ENCODE assay signal across 11 cellular contexts in genomic region chrX:46554942-46555341, GRCh38. TPM values are rescaled to one million over a fixed set of nuclear protein-coding genes. Genes with fewer than 3 reads are reported as not detected.
DNase-seq lines count a peak whose midpoint lies in the region; ATAC-seq, FAIRE-seq and TF ChIP-seq lines count a peak whose summit lies in the region.
"Had no signal": no experiment of that assay in that cellular context is flagged by ENCODE, and none has a peak within 500 bp of the region (broad histone marks: within the 10 kb centered on the region; RNA-seq: fewer than 3 reads in every experiment).

No MANE protein-coding gene starts in this region.

- no peak overlapping the region for H3K23ac ChIP-seq in H1 (ENCODE audit: insufficient read length)

- H2BK12ac ChIP-seq in H1 (ENCODE audit: low read depth, low read length) = no peak overlapping the region

- H3K18ac ChIP-seq in H1 (ENCODE audit: extremely low read depth, low read length) = no peak overlapping the region

- H3K4ac ChIP-seq in H1 (replicated peaks; ENCODE audit: insufficient read length, low read depth, low read length) = no peak overlapping the region

- peak; percentile 1 for DNase-seq in NCI-H2196 (lab: John Stamatoyannopoulos, UW; ENCODE audit: unreplicated experiment)
- DNase-seq in NCI-H2196 treated with DMSO at 0.1 percent for 48 hours (lab: John Stamatoyannopoulos, UW; ENCODE audit: unreplicated experiment) = no peak
- DNase-seq in NCI-H2227 (lab: John Stamatoyannopoulos, UW; ENCODE audit: unreplicated experiment) = peak; percentile 21
- DNase-seq in H1 (ENCODE audit: low read depth in 1 of 2, low spot score in 2 of 2) = no peak
- DNase-seq in small intestine = peak; percentile 5
- no peak for DNase-seq in LoVo (ENCODE audit: low spot score)
- DNase-seq in activated naive CD4-positive, alpha-beta T cell treated with anti-CD3 and anti-CD28 coated beads, Interleukin-2, amount 50 U/mL, for 72 hours (ENCODE audit: low spot score in 2 of 2) = no peak
- DNase-seq: activated gamma-delta T cell, right cardiac atrium had no signal

- H3K79me1 ChIP-seq in H1 (ENCODE audit: low read depth, low read length) = no peaks in the 10 kb centered on the region

- no peaks in the 10 kb centered on the region for H4K20me1 ChIP-seq in H1 (replicated peaks in 1 of 2; ENCODE audit: control insufficient read depth in 1 of 2, insufficient read depth in 2 of 2, low read length in 2 of 2)
- H4K20me1 ChIP-seq: BLaER1 treated with 17β-estradiol and CSF1 and Interleukin-3, amounts not matched to agents 10 nM and 100 nM had no signal

- no peak overlapping the region for H3K56ac ChIP-seq in H1 (replicated peaks; ENCODE audit: insufficient read length, low read depth, low read length)

- H3K9me3 ChIP-seq in H1 (ENCODE audit: insufficient read depth in 2 of 2, low read depth in 1 of 2, low read length in 1 of 2) (peaks cover 0 to under 1% of the 10 kb centered on the region in 2 experiments; a peak in 1 of 4 replicates), small intestine (ENCODE audit: control insufficient read depth, low read depth) (no peaks in the 10 kb centered on the region)
- H3K9me3 ChIP-seq: BLaER1 treated with 17β-estradiol and CSF1 and Interleukin-3, amounts not matched to agents 10 nM and 100 nM had no signal

- TF ChIP-seq RAD21 in H1 (IDR thresholded peaks at IDR 0.05 in 1 of 2, conservative IDR thresholded peaks at IDR 0.05 in 1 of 2; ENCODE audit: low read depth in 2 of 2, low read length in 2 of 2) = no peak

- no peaks in the 10 kb centered on the region for H3K79me2 ChIP-seq in H1 (ENCODE audit: control insufficient read depth in 1 of 2, insufficient read depth in 2 of 2, low read length in 2 of 2)

- 70% methylated on average over 2 of the region's 2 CpGs; no CpG with 5 or more reads in 1 of the 2 experiments for WGBS in H1 (ENCODE audit: extremely low coverage in 1 of 2, insufficient coverage in 1 of 2, insufficient read length in 1 of 2, insufficient replicate concordance in 2 of 2, low coverage in 1 of 2, low lambda C conversion rate in 2 of 2, missing lambda C conversion rate in 1 of 2), 2 experiments
- 37 to 53% (median 42%) methylated on average over 2 of the region's 2 CpGs for WGBS in small intestine, 3 donors

- H4K8ac ChIP-seq in H1 (ENCODE audit: extremely low read depth, insufficient read depth, low read length) = no peak overlapping the region

- H2BK20ac ChIP-seq in H1 (ENCODE audit: low read length) = no peak overlapping the region

- H2BK5ac ChIP-seq in H1 (ENCODE audit: low read depth, low read length) = no peak overlapping the region

- H3K14ac ChIP-seq in H1 (ENCODE audit: insufficient read length) = no peak overlapping the region

- peaks cover 0 to 3% (median 0%) of the 10 kb centered on the region in 4 experiments; a peak in 1 of 7 replicates for H3K4me1 ChIP-seq in H1 (replicated peaks in 1 of 4; ENCODE audit: control insufficient read depth in 3 of 4, insufficient read depth in 4 of 4, low read length in 3 of 4)
- no peaks in the 10 kb centered on the region for H3K4me1 ChIP-seq in small intestine (ENCODE audit: control insufficient read depth in 2 of 2, insufficient read depth in 1 of 2, low read depth in 1 of 2, low read length in 1 of 2)

- no peak overlapping the region for H2AFZ ChIP-seq in H1 (ENCODE audit: low read length)

- no peak overlapping the region for H4K91ac ChIP-seq in H1 (replicated peaks; ENCODE audit: insufficient read length, low read length)

- H3K27ac Mint-ChIP-seq in activated naive CD4-positive, alpha-beta T cell treated with anti-CD3 and anti-CD28 coated beads, Interleukin-2, amount 50 U/mL, for 72 hours = no peak overlapping the region

- H3K4me3 ChIP-seq in H1 (ENCODE audit: extremely low read depth in 1 of 4, insufficient read depth in 2 of 4, low read depth in 3 of 4, low read length in 4 of 4) = no peak overlapping the region
- no peak overlapping the region for H3K4me3 ChIP-seq in small intestine (ENCODE audit: low read depth in 1 of 2, low read length in 2 of 2)
- H3K4me3 ChIP-seq: BLaER1 treated with 17β-estradiol and CSF1 and Interleukin-3, amounts not matched to agents 10 nM and 100 nM had no signal

- CTCF ChIA-PET in H1 (lab: Charles Lee; ENCODE audit: partially characterized antibody) = interaction anchor here (1.0 kb wide), 1 partner anchor 56 kb away, joined by 3 read pairs; no protein-coding TSS in a partner anchor

- no peak overlapping the region for H2AK5ac ChIP-seq in H1 (ENCODE audit: low read depth, low read length)

- no peak for TF ChIP-seq CTCF in H1 (IDR thresholded peaks at IDR 0.05; ENCODE audit: control extremely low read depth in 1 of 3, insufficient read depth in 1 of 3, low read depth in 1 of 3, low read length in 3 of 3)

- peaks cover 0 to 1% (median 0%) of the 10 kb centered on the region in 4 experiments; a peak in 2 of 8 replicates for H3K36me3 ChIP-seq in H1 (ENCODE audit: control insufficient read depth in 2 of 4, insufficient read depth in 4 of 4, low read length in 3 of 4)
- H3K36me3 ChIP-seq in small intestine (ENCODE audit: control insufficient read depth in 2 of 2, insufficient read depth in 2 of 2, low read length in 2 of 2) = no peaks in the 10 kb centered on the region
- H3K36me3 ChIP-seq: BLaER1 treated with 17β-estradiol and CSF1 and Interleukin-3, amounts not matched to agents 10 nM and 100 nM had no signal

- no peak overlapping the region for H4K5ac ChIP-seq in H1 (ENCODE audit: insufficient read length, low read depth, low read length)

- no peak for TF ChIP-seq EP300 in H1 (IDR thresholded peaks at IDR 0.05; ENCODE audit: borderline replicate concordance in 1 of 2, low read depth in 2 of 2, low read length in 2 of 2)

- TF ChIP-seq POLR2A in H1 (IDR thresholded peaks at IDR 0.05; ENCODE audit: control extremely low read depth in 1 of 2, low read depth in 2 of 2, low read length in 2 of 2) = no peak

- no peak overlapping the region for H3K27ac ChIP-seq in H1 (ENCODE audit: low read depth, low read length)
- H3K27ac ChIP-seq in small intestine (ENCODE audit: low read depth in 1 of 2, low read length in 1 of 2) = no peak overlapping the region
- H3K27ac ChIP-seq: BLaER1 treated with 17β-estradiol and CSF1 and Interleukin-3, amounts not matched to agents 10 nM and 100 nM had no signal

- no peak overlapping the region for H2BK15ac ChIP-seq in H1 (ENCODE audit: low read length)

- H3K36me3 Mint-ChIP-seq in activated naive CD4-positive, alpha-beta T cell treated with anti-CD3 and anti-CD28 coated beads, Interleukin-2, amount 50 U/mL, for 72 hours = no peaks in the 10 kb centered on the region

- no peak for ATAC-seq in HG03457 (IDR thresholded peaks at IDR 0.05; ENCODE audit: unreplicated experiment)
- ATAC-seq in activated naive CD4-positive, alpha-beta T cell treated with anti-CD3 and anti-CD28 coated beads, Interleukin-2, amount 50 U/mL, for 72 hours = no peak
- ATAC-seq: right cardiac atrium had no signal

- H2BK120ac ChIP-seq in H1 (replicated peaks; ENCODE audit: low read depth, low read length) = no peak overlapping the region

- H3K9ac ChIP-seq in H1 (replicated peaks in 1 of 4; ENCODE audit: extremely low read depth in 1 of 4, low read depth in 3 of 4, low read length in 3 of 4) = no peak overlapping the region

- H3K23me2 ChIP-seq in H1 (ENCODE audit: low read depth, low read length) = no peaks in the 10 kb centered on the region

- no peaks in the 10 kb centered on the region for H3K9me3 Mint-ChIP-seq in activated naive CD4-positive, alpha-beta T cell treated with anti-CD3 and anti-CD28 coated beads, Interleukin-2, amount 50 U/mL, for 72 hours

- H3K4me2 ChIP-seq in H1 (ENCODE audit: insufficient read depth in 1 of 2, low read depth in 2 of 2, low read length in 2 of 2) = no peak overlapping the region
- H3K4me2 ChIP-seq: BLaER1 treated with 17β-estradiol and CSF1 and Interleukin-3, amounts not matched to agents 10 nM and 100 nM had no signal

- POLR2A ChIA-PET in H1 (lab: Charles Lee; ENCODE audit: partially characterized antibody) = no interaction called here

- FAIRE-seq in H1 (lab: Jason Lieb, UNC) = no peak
- FAIRE-seq in small intestine (lab: Jason Lieb, UNC) = no peak

- H3K27me3 ChIP-seq in H1 (replicated peaks in 1 of 4; ENCODE audit: control insufficient read depth in 3 of 4, extremely low read depth in 1 of 4, insufficient read depth in 3 of 4, low read length in 3 of 4) (no peaks in the 10 kb centered on the region), small intestine (ENCODE audit: control insufficient read depth in 2 of 2, insufficient read depth in 2 of 2, low read length in 2 of 2) (no peaks in the 10 kb centered on the region)
- H3K27me3 ChIP-seq: BLaER1 treated with 17β-estradiol and CSF1 and Interleukin-3, amounts not matched to agents 10 nM and 100 nM had no signal

TF ChIP-seq in H1, 55 proteins besides CTCF, POLR2A, EP300 and RAD21:
- no peak for TF ChIP-seq CREB1 (IDR thresholded peaks at IDR 0.05)
- TF ChIP-seq CEBPB (IDR thresholded peaks at IDR 0.05; ENCODE audit: low read depth, low read length) = peak; percentile 55; the same call in 1 of the 2 replicates

RNA-seq across cellular contexts. Expression of gene ZNF674, which starts 9.7 kb away (rescaled TPM):
- 6.1 and 7.4 TPM in 2 replicates for total RNA-seq in H1 (2021; fragmentation: NEBNext Ultra II Directional; extraction: Animal tissue kit (Norgen Biotek cat#: 25700))
- 2.0 and 2.4 TPM in 2 replicates for polyA plus RNA-seq in H1 (2011; rRNA removed)
- polyA plus RNA-seq in H1 (2011; cell fraction: cytosol; rRNA removed) = 2.6 TPM
- 6.5 TPM for polyA plus RNA-seq in H1 (2011; cell fraction: nucleus; rRNA removed)
- 2.7 to 5.5 TPM (median 3.8 TPM) in 4 replicates for polyA plus RNA-seq in H1 (2012, experiment 1 of 2)
- polyA plus RNA-seq in H1 (2012, experiment 2 of 2) = 0.35 TPM
- 2.4 TPM for polyA plus RNA-seq in H1 (2013, experiment 1 of 2)
- 2.6 TPM for polyA plus RNA-seq in H1 (2013, experiment 2 of 2)
- polyA minus RNA-seq in H1 (2011; rRNA and poly(A)+ RNA removed) = 20.6 and 24.3 TPM in 2 replicates
- polyA minus RNA-seq in H1 (2011; cell fraction: cytosol; rRNA and poly(A)+ RNA removed) = 4.2 TPM
- 34.8 TPM for polyA minus RNA-seq in H1 (2011; cell fraction: nucleus; rRNA and poly(A)+ RNA removed)
- 1 to 10 TPM in 2 of 3 donors, under 1 TPM in 1; 0.89 to 1.5 (median 1.1) TPM for polyA plus RNA-seq in small intestine
- total RNA-seq in activated naive CD4-positive, alpha-beta T cell treated with anti-CD3 and anti-CD28 coated beads, Interleukin-2, amount 50 U/mL, for 72 hours = 1 to 10 TPM; 2.3 to 3.1 TPM

RNA-seq across cellular contexts. Expression of gene CHST7, which starts 18.6 kb away (rescaled TPM):
- total RNA-seq in H1 (2021; fragmentation: NEBNext Ultra II Directional; extraction: Animal tissue kit (Norgen Biotek cat#: 25700)) = 14.1 and 15.3 TPM in 2 replicates
- polyA plus RNA-seq in H1 (2011; rRNA removed) = 7.9 and 9.4 TPM in 2 replicates
- 9.1 TPM for polyA plus RNA-seq in H1 (2011; cell fraction: cytosol; rRNA removed)
- 7.4 TPM for polyA plus RNA-seq in H1 (2011; cell fraction: nucleus; rRNA removed)
- 6.3 to 9.9 TPM (median 9.5 TPM) in 4 replicates for polyA plus RNA-seq in H1 (2012, experiment 1 of 2)
- 9.9 TPM for polyA plus RNA-seq in H1 (2012, experiment 2 of 2)
- polyA plus RNA-seq in H1 (2013, experiment 1 of 2) = 15.3 TPM
- 16.6 TPM for polyA plus RNA-seq in H1 (2013, experiment 2 of 2)
- polyA minus RNA-seq in H1 (2011; rRNA and poly(A)+ RNA removed) = 1.9 and 2.3 TPM in 2 replicates
- 10.1 TPM for polyA minus RNA-seq in H1 (2011; cell fraction: cytosol; rRNA and poly(A)+ RNA removed)
- 11.3 TPM for polyA minus RNA-seq in H1 (2011; cell fraction: nucleus; rRNA and poly(A)+ RNA removed)
- polyA plus RNA-seq in small intestine = 1 to 10 TPM in 1 of 3 donors, under 1 TPM in 1, not detected in 1; 0.54 to 3.8 TPM
- total RNA-seq in activated naive CD4-positive, alpha-beta T cell treated with anti-CD3 and anti-CD28 coated beads, Interleukin-2, amount 50 U/mL, for 72 hours = 1 to 10 TPM; 1.4 to 2.0 TPM

Comparison
In these comparisons a context has a peak if more than half of its experiments do, and no peak if none do; other contexts are left out.
1. DNase-seq: peak in NCI-H2196 (single experiment), NCI-H2227 (single experiment) and small intestine (single experiment); none in NCI-H2196 treated with DMSO at 0.1 percent for 48 hours (single experiment), H1 (0 of 2), LoVo (single experiment) and activated naive CD4-positive, alpha-beta T cell treated with anti-CD3 and anti-CD28 coated beads, Interleukin-2, amount 50 U/mL, for 72 hours (0 of 2).